Comparison of ENCODE assay signal across 17 cellular contexts in genomic region chr14:48350971-48351370, GRCh38.
DNase-seq lines count a peak whose midpoint lies in the region; TF ChIP-seq lines count a peak whose summit lies in the region.
"Had no signal": no experiment of that assay in that cellular context is flagged by ENCODE, and none has a peak within 500 bp of the region (broad histone marks: within the 10 kb centered on the region; RNA-seq: fewer than 3 reads in every experiment).

No MANE protein-coding gene starts in this region.

- H3K56ac ChIP-seq in mesendoderm (ENCODE audit: low read length), result no peak overlapping the region

- H3K4me3 ChIP-seq in PC-9, result no peak overlapping the region
- no peak overlapping the region for H3K4me3 ChIP-seq in mammary epithelial cell (replicated peaks in 1 of 3; ENCODE audit: insufficient read depth in 1 of 3, low read depth in 2 of 3, low read length in 3 of 3)
- no peak overlapping the region for H3K4me3 ChIP-seq in mesendoderm (ENCODE audit: low read length)
- H3K4me3 ChIP-seq: lung had no signal

- POLR2A ChIA-PET in PC-9 (lab: Charles Lee; ENCODE audit: unreplicated experiment), result no interaction called here

- no peaks in the 10 kb centered on the region for H3K79me1 ChIP-seq in mesendoderm (ENCODE audit: low read length)

- dilution Hi-C loops in mammary epithelial cell (cut with HindIII; ENCODE audit: low sequenced_read_pairs), result no loop called here

- H2AFZ ChIP-seq in PC-9 (no peak overlapping the region), mammary epithelial cell (ENCODE audit: low read depth, low read length) (no peak overlapping the region)

- H3K23ac ChIP-seq in mesendoderm (ENCODE audit: low read length), result no peak overlapping the region

- H3K9ac ChIP-seq in mammary epithelial cell (ENCODE audit: insufficient read depth, low read length) (no peak overlapping the region), mesendoderm (ENCODE audit: low read length) (no peak overlapping the region)
- H3K9ac ChIP-seq: KMS-11 had no signal

- H2AK5ac ChIP-seq in mesendoderm (ENCODE audit: low read length), result no peak overlapping the region

- DNase-seq in H4 (ENCODE audit: low spot score) (peak; percentile 8), PC-9 (peak; percentile 1 to 36), mammary epithelial cell (peak; percentile 63), mesendoderm (peak; percentile 70), SHP77 treated with DMSO at 0.1 percent for 48 hours (lab: John Stamatoyannopoulos, UW) (no peak), GOT3 (lab: John Stamatoyannopoulos, UW) (no peak), NCI-H345 (lab: John Stamatoyannopoulos, UW) (no peak), NCI-H2171 treated with DMSO at 0.1 percent for 48 hours (lab: John Stamatoyannopoulos, UW) (no peak)
- DNase-seq: activated gamma-delta T cell, immature natural killer cell, NCI-H1092, NCI-H2081 treated with DMSO at 0.1 percent for 48 hours, NCI-H510A treated with DMSO at 0.1 percent for 48 hours, occipital lobe had no signal

- CTCF ChIA-PET in PC-9 (lab: Charles Lee) (no interaction called here), mammary epithelial cell (lab: Charles Lee; ENCODE audit: low non-redundant PET) (no interaction called here)

- H3K4me1 ChIP-seq in PC-9 (replicated peaks; ENCODE audit: insufficient read depth) (no peaks in the 10 kb centered on the region), mammary epithelial cell (ENCODE audit: insufficient read depth, low read length) (no peaks in the 10 kb centered on the region), mesendoderm (ENCODE audit: control insufficient read depth, low read depth, low read length) (no peaks in the 10 kb centered on the region)

- no peak overlapping the region for H4K5ac ChIP-seq in mesendoderm (ENCODE audit: low read length)

- no peak overlapping the region for H3K4me2 ChIP-seq in PC-9
- no peak overlapping the region for H3K4me2 ChIP-seq in mammary epithelial cell (ENCODE audit: insufficient read depth, low read depth, low read length)
- no peak overlapping the region for H3K4me2 ChIP-seq in mesendoderm (ENCODE audit: low read length)
- H3K4me2 ChIP-seq: KMS-11 had no signal

- H3F3A ChIP-seq in PC-9 (ENCODE audit: insufficient read depth, low read depth), result no peaks in the 10 kb centered on the region

- no peak overlapping the region for H2BK120ac ChIP-seq in mesendoderm (ENCODE audit: low read depth, low read length)

- H4K8ac ChIP-seq in mesendoderm (ENCODE audit: low read depth, low read length), result no peak overlapping the region

- H3K27me3 ChIP-seq in PC-9 (ENCODE audit: insufficient read depth, low read depth) (no peaks in the 10 kb centered on the region), mammary epithelial cell (ENCODE audit: insufficient read depth, low read length) (no peaks in the 10 kb centered on the region), mesendoderm (ENCODE audit: insufficient read depth, low read length, poor library complexity) (no peaks in the 10 kb centered on the region)

- H3K36me3 ChIP-seq in PC-9 (ENCODE audit: low read depth) (no peaks in the 10 kb centered on the region), mammary epithelial cell (ENCODE audit: insufficient read depth, low read length) (no peaks in the 10 kb centered on the region), mesendoderm (ENCODE audit: control insufficient read depth, insufficient read depth, low read length) (no peaks in the 10 kb centered on the region)

- BruUV-seq in PC-9 (replicated peaks; lab: Mats Ljungman, UMichigan) (no TSS peak), mammary epithelial cell (replicated peaks; lab: Mats Ljungman, UMichigan) (no TSS peak)

- intact Hi-C loops in PC-9 (cut with micrococcal nuclease; ENCODE audit: unreplicated experiment), result no loop called here
- intact Hi-C loops in mammary epithelial cell (cut with micrococcal nuclease), result no loop called here

- TF ChIP-seq CTCF in PC-9 (conservative IDR thresholded peaks at IDR 0.05) (no peak), mammary epithelial cell (conservative IDR thresholded peaks at IDR 0.05 in 1 of 2, IDR thresholded peaks at IDR 0.05 in 1 of 2; ENCODE audit: extremely low read depth in 1 of 2, insufficient read depth in 1 of 2, low read depth in 1 of 2, low read length in 2 of 2) (no peak)

- no peak overlapping the region for H3K4ac ChIP-seq in mesendoderm (ENCODE audit: low read depth, low read length)

- H3K79me2 ChIP-seq in PC-9 (ENCODE audit: low read depth), result no peaks in the 10 kb centered on the region
- no peaks in the 10 kb centered on the region for H3K79me2 ChIP-seq in mammary epithelial cell (ENCODE audit: insufficient read depth, low read length)
- H3K79me2 ChIP-seq in mesendoderm (ENCODE audit: control insufficient read depth, insufficient read depth, low read length), result no peaks in the 10 kb centered on the region

- H4K20me1 ChIP-seq in PC-9 (ENCODE audit: insufficient read depth) (no peaks in the 10 kb centered on the region), mammary epithelial cell (ENCODE audit: insufficient read depth, low read length) (no peaks in the 10 kb centered on the region)

- no peak overlapping the region for H3K18ac ChIP-seq in mesendoderm (ENCODE audit: low read length)

- in situ Hi-C loops in mammary epithelial cell (cut with MboI; ENCODE audit: low sequenced_read_pairs in 2 of 2), result no loop called here

- no peaks in the 10 kb centered on the region for H3K9me2 ChIP-seq in PC-9 (ENCODE audit: insufficient read depth)

- 6% methylated on average over 2 of the region's 2 CpGs for WGBS in mammary epithelial cell (ENCODE audit: low coverage, missing lambda C conversion rate)
- whole genome bisulfite sequencing in mesendoderm (ENCODE audit: extremely low coverage, insufficient coverage, low lambda C conversion rate), result no CpG with 5 or more reads among the region's 2 CpGs

- no peak overlapping the region for H2BK5ac ChIP-seq in mesendoderm (ENCODE audit: low read length)

- H2BK15ac ChIP-seq in mesendoderm (replicated peaks; ENCODE audit: low read depth), result no peak overlapping the region

- H3K9me3 ChIP-seq in PC-9 (ENCODE audit: insufficient read depth, low read depth) (no peaks in the 10 kb centered on the region), mammary epithelial cell (replicated peaks; ENCODE audit: insufficient read depth, low read length) (peaks cover 6% of the 10 kb centered on the region)

- H3K27ac ChIP-seq in PC-9, result no peak overlapping the region
- H3K27ac ChIP-seq in mammary epithelial cell (ENCODE audit: insufficient read depth, low read depth, low read length), result no peak overlapping the region
- no peak overlapping the region for H3K27ac ChIP-seq in mesendoderm (ENCODE audit: low read depth, low read length)
- H3K27ac ChIP-seq: HL-60, KMS-11 had no signal

Comparison
In these comparisons a context has a peak if more than half of its experiments do, and no peak if none do; other contexts are left out.
1. DNase-seq: peak in H4 (single experiment), PC-9 (2 of 2), mammary epithelial cell (single experiment) and mesendoderm (single experiment); none in SHP77 treated with DMSO at 0.1 percent for 48 hours (single experiment), GOT3 (single experiment), NCI-H345 (single experiment) and NCI-H2171 treated with DMSO at 0.1 percent for 48 hours (single experiment).